1 cellular context compared by ENCODE assay signal in genomic region chr6:26286168-26286854, GRCh38.
TF ChIP-seq lines count a peak whose summit lies in the region.

No MANE protein-coding gene starts in this region.

TF ChIP-seq in K562, 482 proteins besides CTCF, POLR2A, EP300 and RAD21 (continued from another document and continues in another):
- TF ChIP-seq CGGBP1 (CRISPR knock-in tag; IDR thresholded peaks at IDR 0.05) (peak; percentile 83), PCBP1 (IDR thresholded peaks at IDR 0.05; ENCODE audit: low read depth, low read length, poor library complexity, severe bottlenecking) (no peak), NFIC (IDR thresholded peaks at IDR 0.05) (peak; percentile 75), SMC3 (conservative IDR thresholded peaks at IDR 0.05; ENCODE audit: insufficient read depth, low read depth, low read length) (0 out of 2 replicates have a peak, but pooled peaks have one; percentile 3), ZNF695 (CRISPR knock-in tag; IDR thresholded peaks at IDR 0.05) (no peak), NCOR1 (IDR thresholded peaks at IDR 0.05) (peak; percentile 51; the same call in 1 of the 2 replicates), DPF2 (IDR thresholded peaks at IDR 0.05) (no peak; the same call in 1 of the 2 replicates), ARID3B (CRISPR knock-in tag; IDR thresholded peaks at IDR 0.05; ENCODE audit: borderline replicate concordance) (no peak), MTA1 (IDR thresholded peaks at IDR 0.05; ENCODE audit: borderline replicate concordance) (peak; percentile 60; the same call in 1 of the 2 replicates), TRIM28 (IDR thresholded peaks at IDR 0.05) (0 out of 2 replicates have a peak, but pooled peaks have one; percentile 30), POLR2AphosphoS2 (IDR thresholded peaks at IDR 0.05; ENCODE audit: low read length) (peak; percentile 95), ZMIZ1 (IDR thresholded peaks at IDR 0.05; ENCODE audit: low read depth in 2 of 2, low read length in 2 of 2) (peak in 1 of 2 experiments; percentile 35; a peak in 1 of 4 replicates), ZNF592 (IDR thresholded peaks at IDR 0.05) (peak; percentile 84), CHD2 (IDR thresholded peaks at IDR 0.05; ENCODE audit: low read depth, low read length) (no peak), CREB5 (CRISPR knock-in tag; IDR thresholded peaks at IDR 0.05) (no peak), BRD4 (IDR thresholded peaks at IDR 0.05) (peak; percentile 87), NFXL1 (CRISPR knock-in tag; IDR thresholded peaks at IDR 0.05) (no peak), NCOA2 (IDR thresholded peaks at IDR 0.05; ENCODE audit: partially characterized antibody in 2 of 2) (no peak), FOXJ3 (CRISPR knock-in tag; IDR thresholded peaks at IDR 0.05) (no peak), PRDM10 (IDR thresholded peaks at IDR 0.05; ENCODE audit: partially characterized antibody) (peak; percentile 15), KDM2B (CRISPR knock-in tag; IDR thresholded peaks at IDR 0.05) (no peak), BCL6 (CRISPR knock-in tag; IDR thresholded peaks at IDR 0.05) (no peak), MXD1 (CRISPR knock-in tag; IDR thresholded peaks at IDR 0.05; ENCODE audit: borderline replicate concordance, poor library complexity, severe bottlenecking) (no peak), RBFOX2 (IDR thresholded peaks at IDR 0.05; ENCODE audit: low read depth, low read length) (0 out of 2 replicates have a peak, but pooled peaks have one; percentile 27), ZBTB2 (IDR thresholded peaks at IDR 0.05) (no peak), MYC (IDR thresholded peaks at IDR 0.05; ENCODE audit: low read depth, low read length) (peak; percentile 66; the same call in 1 of the 2 replicates), MYC (CRISPR knock-in tag; IDR thresholded peaks at IDR 0.05; ENCODE audit: borderline replicate concordance, low read depth) (no peak), USF2 (CRISPR knock-in tag; IDR thresholded peaks at IDR 0.05) (no peak), RCOR1 (IDR thresholded peaks at IDR 0.05; ENCODE audit: borderline replicate concordance in 1 of 2, low read depth in 2 of 2, low read length in 2 of 2) (peak in 1 of 2 experiments; percentile 38; a peak in 1 of 4 replicates), KLF1 (tag; IDR thresholded peaks at IDR 0.05) (peak; percentile 59; the same call in 1 of the 2 replicates), HLTF (IDR thresholded peaks at IDR 0.05) (0 out of 2 replicates have a peak, but pooled peaks have one; percentile 56), MCM2 (IDR thresholded peaks at IDR 0.05; ENCODE audit: low read depth) (no peak), ZNF354B (CRISPR knock-in tag; IDR thresholded peaks at IDR 0.05) (no peak), MECOM (CRISPR knock-in tag; IDR thresholded peaks at IDR 0.05) (no peak), CBX1 (IDR thresholded peaks at IDR 0.05; ENCODE audit: low read depth) (peak; percentile 55; the same call in 1 of the 2 replicates), RBM25 (IDR thresholded peaks at IDR 0.05; ENCODE audit: low read depth, low read length, severe bottlenecking) (no peak), MEIS2 (IDR thresholded peaks at IDR 0.05; ENCODE audit: partially characterized antibody) (peak; percentile 82), MXI1 (IDR thresholded peaks at IDR 0.05; ENCODE audit: low read depth, low read length) (0 out of 2 replicates have a peak, but pooled peaks have one; percentile 26), COPS2 (conservative IDR thresholded peaks at IDR 0.05) (no peak), GATAD2B (IDR thresholded peaks at IDR 0.05; ENCODE audit: borderline replicate concordance) (0 out of 2 replicates have a peak, but pooled peaks have one; percentile 19), CSDE1 (IDR thresholded peaks at IDR 0.05) (peak in 1 of 2 experiments; percentile 84; a peak in 2 of 4 replicates), ZNF584 (CRISPR knock-in tag; IDR thresholded peaks at IDR 0.05; ENCODE audit: low read depth) (0 out of 2 replicates have a peak, but pooled peaks have one; percentile 12), STAT5A (IDR thresholded peaks at IDR 0.05; ENCODE audit: borderline replicate concordance, low read length) (peak; percentile 11; the same call in 1 of the 2 replicates), ZNF511 (CRISPR knock-in tag; IDR thresholded peaks at IDR 0.05) (no peak)
